9 cellular contexts compared by ENCODE assay signal in the genomic region with DNA sequence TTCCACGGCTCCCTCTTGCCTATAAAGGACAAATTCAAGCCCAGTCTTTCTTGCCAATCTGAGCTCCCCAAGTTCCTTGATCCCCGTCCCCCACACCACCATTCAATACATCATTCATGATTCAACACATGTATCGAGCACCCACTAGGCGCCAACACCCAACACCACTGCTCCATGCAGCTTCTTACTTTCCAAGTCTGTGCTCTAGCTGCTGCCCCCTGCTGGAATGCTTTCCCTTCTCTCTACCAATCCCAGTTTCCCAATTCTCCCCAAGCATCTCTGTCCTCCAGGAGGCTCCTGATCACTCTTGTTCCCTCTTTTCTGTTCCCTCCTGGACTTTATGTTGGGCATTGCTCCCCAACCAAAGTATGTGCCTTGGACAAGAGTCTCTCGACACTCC.
DNase-seq lines count a peak whose midpoint lies in the region; ATAC-seq, FAIRE-seq and TF ChIP-seq lines count a peak whose summit lies in the region.
"Had no signal": no experiment of that assay in that cellular context is flagged by ENCODE, and none has a peak within 500 bp of the region (broad histone marks: within the 10 kb centered on the region; RNA-seq: fewer than 3 reads in every experiment).

No MANE protein-coding gene starts in this region.

- 93 to 94% methylated on average over 5 of the region's 5 CpGs for WGBS in pancreas, 2 donors

- no peak overlapping the region for H3K4me3 Mint-ChIP-seq in activated CD4-positive, alpha-beta memory T cell treated with anti-CD3 and anti-CD28 coated beads for 36 hours
- H3K4me3 Mint-ChIP-seq in activated CD4-positive, alpha-beta memory T cell treated with anti-CD3 and anti-CD28 coated beads, Interleukin-2, amount 10 ng/mL, durations not matched to agents 7 days and 5 days = no peak overlapping the region

- peaks cover 2% of the 10 kb centered on the region for H3K36me3 Mint-ChIP-seq in activated CD4-positive, alpha-beta memory T cell treated with anti-CD3 and anti-CD28 coated beads for 36 hours
- no peaks in the 10 kb centered on the region for H3K36me3 Mint-ChIP-seq in activated CD4-positive, alpha-beta memory T cell treated with anti-CD3 and anti-CD28 coated beads, Interleukin-2, amount 10 ng/mL, durations not matched to agents 7 days and 5 days (ENCODE audit: low read depth)

- intact Hi-C loops in activated CD4-positive, alpha-beta memory T cell treated with anti-CD3 and anti-CD28 coated beads for 36 hours (cut with micrococcal nuclease) = no loop called here
- intact Hi-C loops in pancreas (cut with DNase I) = no loop called here

- no peaks in the 10 kb centered on the region for H3K9me3 ChIP-seq in thoracic aorta
- no peaks in the 10 kb centered on the region for H3K9me3 ChIP-seq in pancreas

- no peaks in the 10 kb centered on the region for H3K27me3 Mint-ChIP-seq in activated CD4-positive, alpha-beta memory T cell treated with anti-CD3 and anti-CD28 coated beads for 36 hours
- H3K27me3 Mint-ChIP-seq in activated CD4-positive, alpha-beta memory T cell treated with anti-CD3 and anti-CD28 coated beads, Interleukin-2, amount 10 ng/mL, durations not matched to agents 7 days and 5 days = no peaks in the 10 kb centered on the region

- H3K9me3 Mint-ChIP-seq in activated CD4-positive, alpha-beta memory T cell treated with anti-CD3 and anti-CD28 coated beads for 36 hours = no peaks in the 10 kb centered on the region
- H3K9me3 Mint-ChIP-seq in activated CD4-positive, alpha-beta memory T cell treated with anti-CD3 and anti-CD28 coated beads, Interleukin-2, amount 10 ng/mL, durations not matched to agents 7 days and 5 days = no peaks in the 10 kb centered on the region

- TF ChIP-seq POLR2A in NB4 (IDR thresholded peaks at IDR 0.05; ENCODE audit: extremely low read depth, insufficient read length) (no peak), erythroblast (IDR thresholded peaks at IDR 0.05; ENCODE audit: low read length) (no peak)

- POLR2A ChIA-PET in activated CD4-positive, alpha-beta memory T cell treated with anti-CD3 and anti-CD28 coated beads for 36 hours (lab: Charles Lee) = interaction anchor here (0.9 kb wide), 1 partner anchor 9 kb away, joined by 3 read pairs; no protein-coding TSS in a partner anchor
- POLR2A ChIA-PET in activated CD4-positive, alpha-beta memory T cell treated with anti-CD3 and anti-CD28 coated beads, Interleukin-2, amount 10 ng/mL, durations not matched to agents 7 days and 5 days (lab: Charles Lee) = interaction anchor here (1.5 kb wide), 1 partner anchor 13 kb away, joined by 3 read pairs; no protein-coding TSS in a partner anchor

- H3K27me3 ChIP-seq in thoracic aorta (replicated peaks; ENCODE audit: insufficient read depth) = no peaks in the 10 kb centered on the region
- no peaks in the 10 kb centered on the region for H3K27me3 ChIP-seq in pancreas

- H3K4me1 ChIP-seq in thoracic aorta (ENCODE audit: control insufficient read depth in 1 of 2, low read depth in 2 of 2) = peaks cover 15 to 44% of the 10 kb centered on the region in 2 donors
- H3K4me1 ChIP-seq in pancreas = no peaks in the 10 kb centered on the region

- CTCF ChIA-PET in activated CD4-positive, alpha-beta memory T cell treated with anti-CD3 and anti-CD28 coated beads for 36 hours (lab: Charles Lee) = interaction anchor here (0.7 to 3.0 kb wide), 6 partner anchors 9 to 33 kb away, joined by 3 to 11 read pairs (median 5); no protein-coding TSS in a partner anchor
- CTCF ChIA-PET in activated CD4-positive, alpha-beta memory T cell treated with anti-CD3 and anti-CD28 coated beads, Interleukin-2, amount 10 ng/mL, durations not matched to agents 7 days and 5 days (lab: Charles Lee) = interaction anchor here (1.7 to 2.0 kb wide), 3 partner anchors 9 to 61 kb away, joined by 3 to 7 read pairs (median 6); no protein-coding TSS in a partner anchor

- H3K36me3 ChIP-seq in thoracic aorta (no peaks in the 10 kb centered on the region), pancreas (no peaks in the 10 kb centered on the region)

- no peak for FAIRE-seq in pancreas (lab: Jason Lieb, UNC)

- H3K4me1 Mint-ChIP-seq in activated CD4-positive, alpha-beta memory T cell treated with anti-CD3 and anti-CD28 coated beads for 36 hours (ENCODE audit: low read depth) = peaks cover 12% of the 10 kb centered on the region
- H3K4me1 Mint-ChIP-seq in activated CD4-positive, alpha-beta memory T cell treated with anti-CD3 and anti-CD28 coated beads, Interleukin-2, amount 10 ng/mL, durations not matched to agents 7 days and 5 days = peaks cover 13% of the 10 kb centered on the region

- peak; percentile 79 for TF ChIP-seq CTCF in NB4 (IDR thresholded peaks at IDR 0.05; ENCODE audit: low read depth, low read length)
- peak; percentile 23 for TF ChIP-seq CTCF in thoracic aorta (IDR thresholded peaks at IDR 0.05)
- TF ChIP-seq CTCF in pancreas (IDR thresholded peaks at IDR 0.05) = no peak

- H3K27ac ChIP-seq in thoracic aorta = no peak overlapping the region
- no peak overlapping the region for H3K27ac ChIP-seq in pancreas

- H3K4me3 ChIP-seq in NB4 (ENCODE audit: low read depth, low read length) (no peak overlapping the region), thoracic aorta (no peak overlapping the region), pancreas (no peak overlapping the region)

- H3K27ac Mint-ChIP-seq in activated CD4-positive, alpha-beta memory T cell treated with anti-CD3 and anti-CD28 coated beads for 36 hours = no peak overlapping the region
- no peak overlapping the region for H3K27ac Mint-ChIP-seq in activated CD4-positive, alpha-beta memory T cell treated with anti-CD3 and anti-CD28 coated beads, Interleukin-2, amount 10 ng/mL, durations not matched to agents 7 days and 5 days

- DNase-seq in activated CD4-positive, alpha-beta memory T cell treated with anti-CD3 and anti-CD28 coated beads for 36 hours = peak; percentile 25
- DNase-seq in activated CD4-positive, alpha-beta memory T cell treated with anti-CD3 and anti-CD28 coated beads, Interleukin-2, amount 10 ng/mL, durations not matched to agents 7 days and 5 days = no peak
- DNase-seq in NB4 (ENCODE audit: low read depth) = peak; percentile 53
- peak; percentile 48 to 67 for DNase-seq in erythroblast (lab: John Stamatoyannopoulos, UW)
- no peak for DNase-seq in thoracic aorta (ENCODE audit: low spot score)
- DNase-seq in RKO (ENCODE audit: low spot score) = no peak
- no peak for DNase-seq in pancreas
- DNase-seq: NCI-H446 treated with DMSO at 0.1 percent for 48 hours had no signal

- ATAC-seq in thoracic aorta (ENCODE audit: insufficient number of reproducible peaks, low FRiP score, low read depth) (no peak), pancreas (no peak), HG02938 (IDR thresholded peaks at IDR 0.05; ENCODE audit: unreplicated experiment) (no peak)

Comparison
In these comparisons a context has a peak if more than half of its experiments do, and no peak if none do; other contexts are left out.
1. DNase-seq: peak in activated CD4-positive, alpha-beta memory T cell treated with anti-CD3 and anti-CD28 coated beads for 36 hours (single experiment), NB4 (single experiment) and erythroblast (2 of 2); none in activated CD4-positive, alpha-beta memory T cell treated with anti-CD3 and anti-CD28 coated beads, Interleukin-2, amount 10 ng/mL, durations not matched to agents 7 days and 5 days (single experiment), thoracic aorta (single experiment), RKO (single experiment) and pancreas (0 of 6).
2. CTCF ChIP-seq: peak in NB4 (single experiment) and thoracic aorta (single experiment); none in pancreas (0 of 4).